ENCODE assay signal across 24 cellular contexts in the genomic region with DNA sequence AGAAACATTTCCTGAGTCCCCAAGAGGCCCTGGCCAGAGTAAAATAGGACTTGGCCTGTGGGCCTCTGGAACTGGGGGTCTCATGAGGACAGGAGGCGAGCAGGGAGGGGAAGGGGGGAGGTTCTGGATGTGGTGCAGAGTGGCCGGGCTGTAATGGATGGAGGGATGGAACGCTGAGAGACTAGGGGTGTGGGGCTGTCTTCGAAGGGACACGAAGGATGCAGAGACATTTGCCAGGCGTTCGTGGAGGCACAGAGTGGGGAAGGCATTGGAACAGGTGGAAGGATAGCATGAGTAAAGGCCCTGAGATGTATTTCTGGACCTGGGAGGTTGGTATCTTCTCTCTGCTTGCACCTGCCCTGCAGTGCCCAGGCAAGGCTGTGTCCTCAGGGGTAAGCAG. TPM values are rescaled to one million over a fixed set of nuclear protein-coding genes. Genes with fewer than 3 reads are reported as not detected.
"Had no signal": no experiment of that assay in that cellular context is flagged by ENCODE, and none has a peak within 500 bp of the region (broad histone marks: within the 10 kb centered on the region; RNA-seq: fewer than 3 reads in every experiment).

No MANE protein-coding gene starts in this region.

- H3K27me3 ChIP-seq: foreskin keratinocyte, right atrium auricular region, testis, tibial nerve had no signal

- H3K9me3 ChIP-seq: mucosa of descending colon, right atrium auricular region, testis, tibial nerve had no signal

- H3K36me3 Mint-ChIP-seq: naive thymus-derived CD8-positive, alpha-beta T cell; stimulated activated memory B cell treated with anti-CD40 and anti-IgM and Interleukin-4, amounts not matched to agents 10 μg/mL and 1 μg/mL and 100 μg/mL, for 72 hours had no signal

- H3K4me3 ChIP-seq: mucosa of descending colon, right atrium auricular region, testis, tibial nerve had no signal

- H3K27me3 Mint-ChIP-seq: effector memory CD8-positive, alpha-beta T cell; stimulated activated naive CD8-positive, alpha-beta T cell treated with anti-CD3 and anti-CD28 coated beads, Interleukin-15, amount 100 ng/mL, for 72 hours had no signal

- FAIRE-seq: colon had no signal

- H3K27ac ChIP-seq: foreskin keratinocyte, right atrium auricular region, testis, tibial nerve had no signal

- H3K4me1 ChIP-seq: testis had no signal

- DNase-seq: cerebellar nuclear complex; effector memory CD8-positive, alpha-beta T cell; foreskin keratinocyte; hippocampal formation; left colon; mucosa of descending colon; naive thymus-derived CD8-positive, alpha-beta T cell; stimulated activated CD4-positive, alpha-beta T cell treated with anti-CD3 and anti-CD28 coated beads, Interleukin-15, amount 100 ng/mL, for 24 hours; stimulated activated CD4-positive, alpha-beta T cell treated with anti-CD3 and anti-CD28 coated beads, Interleukin-1b, Interleukin-23, amount 100 ng/mL, for 48 hours; stimulated activated CD4-positive, alpha-beta T cell treated with anti-CD3 and anti-CD28 coated beads, Interleukin-4, amount 100 ng/mL, for 24 hours; stimulated activated naive CD8-positive, alpha-beta T cell treated with anti-CD3 and anti-CD28 coated beads, Interleukin-15, amount 100 ng/mL, for 72 hours; testis had no signal

- H3K9me3 Mint-ChIP-seq: effector memory CD8-positive, alpha-beta T cell; naive thymus-derived CD8-positive, alpha-beta T cell; stimulated activated naive CD8-positive, alpha-beta T cell treated with anti-CD3 and anti-CD28 coated beads, Interleukin-15, amount 100 ng/mL, for 72 hours had no signal

- H3K27ac Mint-ChIP-seq: effector memory CD8-positive, alpha-beta T cell; stimulated activated naive CD8-positive, alpha-beta T cell treated with anti-CD3 and anti-CD28 coated beads, Interleukin-15, amount 100 ng/mL, for 72 hours had no signal

- ATAC-seq: naive thymus-derived CD8-positive, alpha-beta T cell; stimulated activated memory B cell treated with anti-CD40 and anti-IgM and Interleukin-4, amounts not matched to agents 10 μg/mL and 1 μg/mL and 100 μg/mL, for 72 hours had no signal

- H3K4me3 Mint-ChIP-seq: dendritic cell treated with granulocyte-macrophage colony-stimulating factor and Interleukin-4, amounts not matched to agents 40 ng/mL and 50 ng/mL, for 4 days; effector memory CD8-positive, alpha-beta T cell; stimulated activated memory B cell treated with anti-CD40 and anti-IgM and Interleukin-4, amounts not matched to agents 10 μg/mL and 1 μg/mL and 100 μg/mL, for 72 hours; stimulated activated naive CD8-positive, alpha-beta T cell treated with anti-CD3 and anti-CD28 coated beads, Interleukin-15, amount 100 ng/mL, for 72 hours had no signal

- H3K36me3 ChIP-seq: right atrium auricular region, tibial nerve had no signal

RNA-seq across cellular contexts. Expression of gene LCTL, which starts 2.1 kb away (rescaled TPM):
- total RNA-seq: kidney epithelial cell; left colon; liver; lung microvascular endothelial cell; mucosa of descending colon; naive thymus-derived CD8-positive, alpha-beta T cell; osteocyte; right atrium auricular region; subcutaneous adipose tissue; ureter had no signal
- polyA plus RNA-seq: naive thymus-derived CD8-positive, alpha-beta T cell; neural cell had no signal
